Comparison of ENCODE assay signal across 7 cellular contexts in genomic region chr1:107057197-107058133, GRCh38. TPM values are rescaled to one million over a fixed set of nuclear protein-coding genes. Genes with fewer than 3 reads are reported as not detected.
DNase-seq lines count a peak whose midpoint lies in the region; ATAC-seq, FAIRE-seq and TF ChIP-seq lines count a peak whose summit lies in the region.

No MANE protein-coding gene starts in this region.

- peak overlapping the region; percentile 37 to 91 for H3K9ac ChIP-seq in kidney (ENCODE audit: low read length in 2 of 2)

- peaks cover 20% of the 10 kb centered on the region for H3K4me1 Mint-ChIP-seq in HFFc6 (ENCODE audit: low read depth)

- no peaks in the 10 kb centered on the region for H3K27me3 Mint-ChIP-seq in HFFc6 (ENCODE audit: insufficient read depth)

- peak overlapping the region; percentile 80 to 91 for H3K27ac ChIP-seq in kidney (ENCODE audit: low read depth in 2 of 2, low read length in 2 of 2)

- peaks cover 3 to 6% of the 10 kb centered on the region in 2 donors for H3K36me3 ChIP-seq in kidney (ENCODE audit: control insufficient read depth in 1 of 2, insufficient read depth in 2 of 2, low read length in 2 of 2)

- intact Hi-C loops in kidney (cut with DNase I) = no loop called here

- peak; percentile 70 for ATAC-seq in GM18498 (IDR thresholded peaks at IDR 0.05; ENCODE audit: unreplicated experiment)

- TF ChIP-seq CTCF in HFFc6 (IDR thresholded peaks at IDR 0.05) (no peak), kidney (IDR thresholded peaks at IDR 0.05; ENCODE audit: borderline replicate concordance, extremely low read depth, insufficient read depth) (no peak)

- no peak for FAIRE-seq in kidney (lab: Jason Lieb, UNC)

- peak overlapping the region; percentile 97 for H3K4me3 Mint-ChIP-seq in HFFc6

- H3K4me3 ChIP-seq in kidney (ENCODE audit: low read length in 2 of 2) = peak overlapping the region; percentile 95 to 96

- DNase-seq in HFFc6 (peak; percentile 6), MV-4-11 (lab: John Stamatoyannopoulos, UW) (peak; percentile 19), UCSD-AML1 (lab: John Stamatoyannopoulos, UW; ENCODE audit: unreplicated experiment) (peak; percentile 53), cerebellar cortex (ENCODE audit: low spot score) (peak; percentile 66), kidney (peak; percentile 90)
- peak; percentile 21 to 44 (median 23) for DNase-seq in stimulated activated CD4-positive, alpha-beta T cell treated with anti-CD3 and anti-CD28 coated beads, Interleukin-12 subunit alpha, Interleukin-12 subunit beta, amount 100 ng/mL, for 48 hours (ENCODE audit: low read depth in 2 of 3, low spot score in 1 of 3)

- no peaks in the 10 kb centered on the region for H3K9me3 ChIP-seq in kidney (ENCODE audit: control insufficient read depth in 1 of 2, low read length in 2 of 2)

- H3K36me3 Mint-ChIP-seq in HFFc6 (ENCODE audit: low read depth) = peaks cover 6% of the 10 kb centered on the region

- H3K4me1 ChIP-seq in kidney (ENCODE audit: control insufficient read depth in 1 of 2, insufficient read depth in 1 of 2, low read depth in 1 of 2, low read length in 2 of 2) = peaks cover 0 to 8% of the 10 kb centered on the region in 2 donors

- H3K9me3 Mint-ChIP-seq in HFFc6 = no peaks in the 10 kb centered on the region

- H3K27ac Mint-ChIP-seq in HFFc6 = peak overlapping the region; percentile 86

RNA-seq across cellular contexts. Expression of gene PRMT6, which starts 1.0 kb away (rescaled TPM):
- 10 to 100 TPM in 3 of 6 experiments, 1 to 10 TPM in 3; 9.7 to 14.8 (median 10.2) TPM for total RNA-seq in HFFc6 (2021; fragmentation: NEBNext Ultra II Directional; extraction: Animal tissue kit (Norgen Biotek cat#: 25700))
- 19.3 TPM for total RNA-seq in kidney
- 16.9 TPM for polyA plus RNA-seq in kidney (ENCODE audit: insufficient read depth, low read depth, low replicate concordance)

Comparison
In these comparisons a context has a peak if more than half of its experiments do, and no peak if none do; other contexts are left out.
1. Peak in every context shown above with its lines: DNase-seq, ATAC-seq, H3K4me3 ChIP-seq and H3K27ac ChIP-seq.
2. DNase-seq: peak in every context shown above with its lines; median percentile 90 in kidney; 66 in cerebellar cortex; 53 in UCSD-AML1; 23 in stimulated activated CD4-positive, alpha-beta T cell treated with anti-CD3 and anti-CD28 coated beads, Interleukin-12 subunit alpha, Interleukin-12 subunit beta, amount 100 ng/mL, for 48 hours; 19 in MV-4-11; 6 in HFFc6.